Comparison of ENCODE assay signal across 11 cellular contexts in genomic region chr4:55547918-55548317, GRCh38. TPM values are rescaled to one million over a fixed set of nuclear protein-coding genes. Genes with fewer than 3 reads are reported as not detected.
DNase-seq lines count a peak whose midpoint lies in the region; ATAC-seq and TF ChIP-seq lines count a peak whose summit lies in the region.
"Had no signal": no experiment of that assay in that cellular context is flagged by ENCODE, and none has a peak within 500 bp of the region (broad histone marks: within the 10 kb centered on the region; RNA-seq: fewer than 3 reads in every experiment).

No MANE protein-coding gene starts in this region.

- TF ChIP-seq CTCF in WI38 (IDR thresholded peaks at IDR 0.05; ENCODE audit: low read depth, low read length) (no peak), foreskin fibroblast (IDR thresholded peaks at IDR 0.05; ENCODE audit: low read depth, low read length) (no peak), spleen (IDR thresholded peaks at IDR 0.05 in 8 of 11, conservative IDR thresholded peaks at IDR 0.05 in 3 of 11) (no peak)

- DNase-seq in NCI-H82 (lab: John Stamatoyannopoulos, UW) (peak; percentile 19), NCI-H82 treated with DMSO at 0.1 percent for 48 hours (lab: John Stamatoyannopoulos, UW; ENCODE audit: unreplicated experiment) (no peak), foreskin fibroblast (no peak), spleen (no peak), NCI-H526 treated with DMSO at 0.1 percent for 48 hours (lab: John Stamatoyannopoulos, UW) (no peak), putamen (ENCODE audit: low spot score) (no peak)
- DNase-seq: amniotic stem cell had no signal

- H3K27me3 ChIP-seq in spleen (replicated peaks in 1 of 7) = peaks cover 0 to 3% (median 0%) of the 10 kb centered on the region in 7 donors

- intact Hi-C loops in spleen (cut with DNase I; ENCODE audit: low total_unique reads) = no loop called here

- H3K4me1 ChIP-seq in spleen = peaks cover 10 to 40% (median 23%) of the 10 kb centered on the region in 6 donors

- peak overlapping the region; percentile 87 to 98 (median 96) for H3K27ac ChIP-seq in spleen

- H3K36me3 ChIP-seq in spleen = no peaks in the 10 kb centered on the region

- no peak for TF ChIP-seq POLR2A in spleen (IDR thresholded peaks at IDR 0.05)

- 80 to 89% (median 87%) methylated on average over 4 of the region's 4 CpGs for WGBS in spleen, 5 donors

- no peaks in the 10 kb centered on the region for H3K9me3 ChIP-seq in spleen

- ATAC-seq in esophagus mucosa = no peak

- H3K4me3 ChIP-seq in WI38 (ENCODE audit: low read depth, low read length) (peak overlapping the region; percentile 90), foreskin fibroblast (ENCODE audit: low read depth in 1 of 2, low read length in 2 of 2) (peak overlapping the region; percentile 65 to 92), spleen (peak overlapping the region in 6 of 8 donors; percentile 82 to 97 (median 94))

RNA-seq across cellular contexts. Expression of gene CLOCK, which starts 1.2 kb away (rescaled TPM):
- 10 to 100 TPM; 13.8 to 29.4 (median 22.6) TPM for total RNA-seq in spleen
- polyA plus RNA-seq in spleen = 1 to 10 TPM; 1.9 to 5.3 (median 2.4) TPM
- 32.9 TPM for total RNA-seq in esophagus mucosa

RNA-seq across cellular contexts. Expression of gene PDCL2, which starts 44.1 kb away (rescaled TPM):
- total RNA-seq in spleen (not detected), esophagus mucosa (0.28 TPM)
- not detected for polyA plus RNA-seq in spleen
- total RNA-seq: NCI-H460, renal cortical epithelial cell had no signal
